Comparison of ENCODE assay signal across 1 cellular context in the genomic region with DNA sequence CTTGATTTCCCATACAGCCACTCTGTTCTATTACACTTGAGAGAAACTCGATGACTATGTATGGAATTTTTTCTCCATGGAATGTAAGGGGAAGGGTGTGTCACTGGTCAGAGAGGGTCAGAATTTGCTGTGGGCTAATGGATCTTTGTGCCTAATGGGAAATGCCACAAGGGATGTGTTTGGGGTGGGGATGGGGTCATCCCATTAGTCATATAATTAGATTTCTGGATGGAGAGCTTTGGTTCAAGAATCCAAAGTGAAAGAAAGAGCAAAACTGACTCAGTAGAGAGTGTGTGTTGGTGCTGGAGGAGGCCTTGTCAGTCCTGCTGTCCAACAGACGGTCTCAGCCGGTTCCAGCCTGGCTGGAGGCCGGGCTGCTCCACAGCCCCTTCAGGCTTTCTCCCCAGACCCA.
TF ChIP-seq lines count a peak whose summit lies in the region.

No MANE protein-coding gene starts in this region.

TF ChIP-seq in IMR-90, 13 proteins besides CTCF, POLR2A, EP300 and RAD21 (continued from another document):
- TF ChIP-seq USF2 (IDR thresholded peaks at IDR 0.05; ENCODE audit: low read depth, low read length), result no peak
- TF ChIP-seq, protein P1, sequence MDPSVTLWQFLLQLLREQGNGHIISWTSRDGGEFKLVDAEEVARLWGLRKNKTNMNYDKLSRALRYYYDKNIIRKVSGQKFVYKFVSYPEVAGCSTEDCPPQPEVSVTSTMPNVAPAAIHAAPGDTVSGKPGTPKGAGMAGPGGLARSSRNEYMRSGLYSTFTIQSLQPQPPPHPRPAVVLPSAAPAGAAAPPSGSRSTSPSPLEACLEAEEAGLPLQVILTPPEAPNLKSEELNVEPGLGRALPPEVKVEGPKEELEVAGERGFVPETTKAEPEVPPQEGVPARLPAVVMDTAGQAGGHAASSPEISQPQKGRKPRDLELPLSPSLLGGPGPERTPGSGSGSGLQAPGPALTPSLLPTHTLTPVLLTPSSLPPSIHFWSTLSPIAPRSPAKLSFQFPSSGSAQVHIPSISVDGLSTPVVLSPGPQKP (IDR thresholded peaks at IDR 0.05; ENCODE audit: borderline replicate concordance, low read depth, low read length), result no peak
- no peak for TF ChIP-seq RCOR1 (IDR thresholded peaks at IDR 0.05; ENCODE audit: insufficient replicate concordance, low read length)
- peak; percentile 58 for TF ChIP-seq BHLHE40 (IDR thresholded peaks at IDR 0.05; ENCODE audit: low read depth, low read length)
- TF ChIP-seq MAZ (IDR thresholded peaks at IDR 0.05; ENCODE audit: borderline replicate concordance, low read depth, low read length), result peak; percentile 47; the same call in 1 of the 2 replicates
